8 cellular contexts compared by ENCODE assay signal in the genomic region with DNA sequence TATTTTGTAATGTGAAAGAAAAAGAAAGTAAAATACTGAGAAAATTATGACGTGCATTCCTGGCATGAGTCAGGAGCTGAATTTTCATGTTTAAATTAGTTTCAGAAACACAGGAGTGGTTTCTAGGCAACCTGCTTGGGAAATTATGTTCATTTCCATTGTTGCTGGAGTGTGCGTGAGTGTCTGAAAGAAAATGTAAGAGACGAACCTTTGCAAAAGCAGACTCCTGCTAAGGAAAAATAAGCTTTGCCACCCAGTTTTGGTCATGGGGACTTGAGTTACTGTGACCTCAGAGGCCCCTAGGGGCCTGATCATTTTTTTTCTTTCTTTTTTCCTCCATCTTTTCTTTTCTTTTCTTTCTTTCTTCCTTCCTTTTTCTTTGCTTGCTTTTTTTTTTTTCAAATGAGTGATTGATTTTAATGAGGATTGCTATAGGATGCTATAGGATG. TPM values are rescaled to one million over a fixed set of nuclear protein-coding genes. Genes with fewer than 3 reads are reported as not detected.
DNase-seq lines count a peak whose midpoint lies in the region; ATAC-seq and TF ChIP-seq lines count a peak whose summit lies in the region.

No MANE protein-coding gene starts in this region.

- DNase-seq in AG04449 (ENCODE audit: low read depth, low spot score) (peak; percentile 80), RWPE1 (ENCODE audit: low spot score) (peak; percentile 59), omental fat pad (ENCODE audit: low spot score) (no peak)

- H3K4me3 ChIP-seq in AG04449 (ENCODE audit: low read depth, low read length) (peak overlapping the region; percentile 43), ectodermal cell (ENCODE audit: insufficient read depth, low read depth, low read length) (no peak overlapping the region)

- no peaks in the 10 kb centered on the region for H3K36me3 ChIP-seq in ectodermal cell (ENCODE audit: control insufficient read depth, insufficient read depth, low read length)

- POLR2A ChIA-PET in AG04449 (lab: Yijun Ruan, JAX) (interaction anchor here (0.6 to 1.4 kb wide), 5 partner anchors 10 to 260 kb away, joined by 3 to 7 read pairs (median 4); a partner anchor contains a TSS), RWPE1 (lab: Yijun Ruan, JAX; ENCODE audit: low non-redundant PET) (interaction anchor here (0.8 to 1.6 kb wide), 4 partner anchors 257 to 568 kb away, joined by 3 to 14 read pairs (median 6); a partner anchor contains a TSS)

- H3K27me3 ChIP-seq in ectodermal cell (ENCODE audit: control insufficient read depth, insufficient read depth, low read length, poor library complexity, severe bottlenecking), result no peaks in the 10 kb centered on the region

- peaks cover 4% of the 10 kb centered on the region for H3K4me1 ChIP-seq in ectodermal cell (ENCODE audit: control insufficient read depth, insufficient read depth, low read length)

- no peak for TF ChIP-seq CTCF in AG04449 (IDR thresholded peaks at IDR 0.05; ENCODE audit: insufficient read depth, low read length, missing control alignments)
- no peak for TF ChIP-seq CTCF in RWPE1 (conservative IDR thresholded peaks at IDR 0.05; ENCODE audit: low read depth)
- TF ChIP-seq CTCF in omental fat pad (IDR thresholded peaks at IDR 0.05), result no peak

- 87% methylated on average over 3 of the region's 3 CpGs for WGBS in ectodermal cell, 2 experiments

- no peaks in the 10 kb centered on the region for H3K9me3 ChIP-seq in ectodermal cell (ENCODE audit: control insufficient read depth, low read length)

- ATAC-seq in GM19452 (IDR thresholded peaks at IDR 0.05; ENCODE audit: unreplicated experiment) (peak; percentile 40), omental fat pad (ENCODE audit: low FRiP score) (peak; percentile 60), HG02884 (IDR thresholded peaks at IDR 0.05; ENCODE audit: unreplicated experiment) (no peak), HG02852 (IDR thresholded peaks at IDR 0.05; ENCODE audit: unreplicated experiment) (no peak), GM21360 (IDR thresholded peaks at IDR 0.05; ENCODE audit: unreplicated experiment) (no peak)

- H3K27ac ChIP-seq in RWPE1 (peak overlapping the region; percentile 98), ectodermal cell (ENCODE audit: insufficient read depth, low read depth, low read length, poor library complexity, severe bottlenecking) (peak overlapping the region; percentile 52)

- CTCF ChIA-PET in AG04449 (lab: Yijun Ruan, JAX), result interaction anchor here (0.6 to 8.8 kb wide), 33 partner anchors 9 to 850 kb away, joined by 3 to 79 read pairs (median 5); a partner anchor contains a TSS
- CTCF ChIA-PET in RWPE1 (lab: Yijun Ruan, JAX), result interaction anchor here (0.5 to 2.1 kb wide), 13 partner anchors 8 to 338 kb away, joined by 3 to 20 read pairs (median 4); a partner anchor contains a TSS

RNA-seq across cellular contexts. Expression of a gene that starts 18.8 kb away (rescaled TPM):
- 3.4 TPM for polyA plus RNA-seq in ectodermal cell (2013, experiment 1 of 4)
- polyA plus RNA-seq in ectodermal cell (2013, experiment 2 of 4), result 3.7 TPM
- polyA plus RNA-seq in ectodermal cell (2013, experiment 3 of 4), result 2.7 TPM
- polyA plus RNA-seq in ectodermal cell (2013, experiment 4 of 4), result 3.0 TPM
- not detected for total RNA-seq in omental fat pad

Comparison
In these comparisons a context has a peak if more than half of its experiments do, and no peak if none do; other contexts are left out.
1. ATAC-seq: peak in GM19452 (single experiment) and omental fat pad (single experiment); none in HG02884 (single experiment), HG02852 (single experiment) and GM21360 (single experiment).